8 cellular contexts compared by ENCODE assay signal in genomic region chr5:116573279-116573616, GRCh38. TPM values are rescaled to one million over a fixed set of nuclear protein-coding genes. Genes with fewer than 3 reads are reported as not detected.
DNase-seq lines count a peak whose midpoint lies in the region; ATAC-seq, FAIRE-seq and TF ChIP-seq lines count a peak whose summit lies in the region.

No MANE protein-coding gene starts in this region.

- no peaks in the 10 kb centered on the region for H3K9me3 Mint-ChIP-seq in mesothelial cell of epicardium
- no peaks in the 10 kb centered on the region for H3K9me3 Mint-ChIP-seq in type B pancreatic cell

- H3K27ac Mint-ChIP-seq in mesothelial cell of epicardium, result peak overlapping the region; percentile 90
- H3K27ac Mint-ChIP-seq in type B pancreatic cell, result peak overlapping the region; percentile 77

- H3K4me3 Mint-ChIP-seq in mesothelial cell of epicardium (peak overlapping the region; percentile 98), type B pancreatic cell (peak overlapping the region; percentile 99)

- DNase-seq in D721Med (ENCODE audit: insufficient read length, low spot score) (peak; percentile 32), NCI-H1105 (lab: John Stamatoyannopoulos, UW) (peak; percentile 30), dermis blood vessel endothelial cell (peak; percentile 32), mesothelial cell of epicardium (ENCODE audit: low spot score in 2 of 2, unreplicated experiment in 2 of 2) (peak; percentile 21 to 53), type B pancreatic cell (ENCODE audit: extremely low spot score, unreplicated experiment) (no peak), inferior parietal cortex (ENCODE audit: extremely low spot score) (no peak)

- ATAC-seq in HG02610 (IDR thresholded peaks at IDR 0.05; ENCODE audit: unreplicated experiment), result no peak
- ATAC-seq in GM18520 (IDR thresholded peaks at IDR 0.05; ENCODE audit: unreplicated experiment), result no peak

- no peak for FAIRE-seq in D721Med (lab: Jason Lieb, UNC)

- H3K27me3 Mint-ChIP-seq in mesothelial cell of epicardium (ENCODE audit: low read depth), result no peaks in the 10 kb centered on the region
- no peaks in the 10 kb centered on the region for H3K27me3 Mint-ChIP-seq in type B pancreatic cell

- TF ChIP-seq CTCF in D721Med (IDR thresholded peaks at IDR 0.05; ENCODE audit: insufficient read depth, missing control alignments) (no peak), mesothelial cell of epicardium (IDR thresholded peaks at IDR 0.05; ENCODE audit: unreplicated experiment) (no peak), type B pancreatic cell (conservative IDR thresholded peaks at IDR 0.05) (no peak)

- H3K36me3 Mint-ChIP-seq in mesothelial cell of epicardium, result no peaks in the 10 kb centered on the region
- peaks cover 5% of the 10 kb centered on the region for H3K36me3 Mint-ChIP-seq in type B pancreatic cell

- H3K4me1 Mint-ChIP-seq in mesothelial cell of epicardium (peaks cover 54% of the 10 kb centered on the region), type B pancreatic cell (ENCODE audit: unreplicated experiment) (peaks cover 28% of the 10 kb centered on the region)

RNA-seq across cellular contexts. Expression of gene SEMA6A, which starts 1.4 kb away (rescaled TPM):
- total RNA-seq in dermis blood vessel endothelial cell (21.1 and 38.1 TPM in 2 replicates), mesothelial cell of epicardium (129 to 138 TPM (median 132 TPM) in 3 replicates), type B pancreatic cell (ENCODE audit: low replicate concordance) (74.0 and 84.2 TPM in 2 replicates)

Comparison
In these comparisons a context has a peak if more than half of its experiments do, and no peak if none do; other contexts are left out.
1. DNase-seq: peak in D721Med (single experiment), NCI-H1105 (single experiment), dermis blood vessel endothelial cell (single experiment) and mesothelial cell of epicardium (2 of 2); none in type B pancreatic cell (single experiment) and inferior parietal cortex (single experiment).